ENCODE assay signal across 32 cellular contexts in genomic region chr16:62597874-62598273, GRCh38.
"Had no signal": no experiment of that assay in that cellular context is flagged by ENCODE, and none has a peak within 500 bp of the region (broad histone marks: within the 10 kb centered on the region; RNA-seq: fewer than 3 reads in every experiment).

No MANE protein-coding gene starts in this region.

- H3K4me1 ChIP-seq: adrenal gland, body of pancreas, breast epithelium had no signal

- DNase-seq: activated B cell treated with CpG ODN at 0.5 μM for 24 hours; activated CD4-positive, alpha-beta memory T cell treated with anti-CD3 and anti-CD28 coated beads for 36 hours; activated CD4-positive, alpha-beta T cell treated with anti-CD3 and anti-CD28 coated beads for 4 hours; activated CD4-positive, alpha-beta T cell treated with anti-CD3 and anti-CD28 coated beads, Interleukin-2, amount 10 ng/mL, durations not matched to agents 24 days and 14 days; activated CD4-positive, alpha-beta T cell treated with anti-CD3 and anti-CD28 coated beads, Interleukin-2, amount 50 U/mL, for 1 hour; activated CD4-positive, alpha-beta T cell treated with anti-CD3 and anti-CD28 coated beads, Interleukin-2, amount 50 U/mL, for 4 hours; activated CD4-positive, CD25-positive, alpha-beta regulatory T cell treated with anti-CD3 and anti-CD28 coated beads, Interleukin-2, amount 50 U/mL, for 72 hours; activated CD8-positive, alpha-beta memory T cell treated with anti-CD3 and anti-CD28 coated beads, Interleukin-2, amount 50 U/mL, for 4 hours; activated CD8-positive, alpha-beta T cell treated with anti-CD3 and anti-CD28 coated beads for 36 hours; activated effector memory CD4-positive, alpha-beta T cell treated with anti-CD3 and anti-CD28 coated beads, Interleukin-2, amount 50 U/mL, for 16 hours; activated gamma-delta T cell treated with Interleukin-2 at 50 U/mL for 16 hours; activated naive CD4-positive, alpha-beta T cell; activated naive CD4-positive, alpha-beta T cell treated with anti-CD3 and anti-CD28 coated beads for 36 hours; activated naive CD4-positive, alpha-beta T cell treated with anti-CD3 and anti-CD28 coated beads, Interleukin-2, amount 50 U/mL, for 16 hours; activated naive CD8-positive, alpha-beta T cell treated with anti-CD3 and anti-CD28 coated beads for 36 hours; activated T-cell treated with anti-CD3 and anti-CD28 coated beads for 4 hours; activated T-cell treated with anti-CD3 and anti-CD28 coated beads, Interleukin-2, amount 50 U/mL, for 1 hour; activated T-cell treated with anti-CD3 and anti-CD28 coated beads, Interleukin-2, amount 50 U/mL, for 4 hours; activated T-cell treated with anti-CD3 and anti-CD28 coated beads, Interleukin-2, amount 50 U/mL, for 72 hours; adrenal gland; amniotic stem cell; aorta; body of pancreas; brain microvascular endothelial cell; central memory CD4-positive, alpha-beta T cell; T-helper 1 cell; T-helper 2 cell; T-helper 9 cell had no signal

- H3K9me3 ChIP-seq: adrenal gland, body of pancreas, breast epithelium had no signal

- H3K36me3 ChIP-seq: adrenal gland, brain microvascular endothelial cell, breast epithelium had no signal

- ATAC-seq: activated CD8-positive, alpha-beta T cell treated with anti-CD3 and anti-CD28 coated beads for 36 hours; activated naive CD4-positive, alpha-beta T cell treated with anti-CD3 and anti-CD28 coated beads, Interleukin-2, amount 50 U/mL, for 72 hours; activated T-cell treated with anti-CD3 and anti-CD28 coated beads, Interleukin-2, amount 50 U/mL, for 4 hours; activated T-cell treated with anti-CD3 and anti-CD28 coated beads, Interleukin-2, amount 50 U/mL, for 72 hours; activated T-helper 17 cell treated with anti-CD3 and anti-CD28 coated beads, Interleukin-2, amount 50 U/mL, for 72 hours; body of pancreas had no signal

- H3K4me3 ChIP-seq: adrenal gland, body of pancreas, breast epithelium had no signal

- H3K27me3 ChIP-seq: adrenal gland, body of pancreas, brain microvascular endothelial cell, breast epithelium had no signal

- H3K27ac ChIP-seq: adrenal gland, body of pancreas, brain microvascular endothelial cell, breast epithelium, VCaP had no signal
